In genomic region chr12:123278150-123278627, GRCh38 we compare ENCODE assay signal across 9 cellular contexts. TPM values are rescaled to one million over a fixed set of nuclear protein-coding genes. Genes with fewer than 3 reads are reported as not detected.
A peak's percentile ranks its signal among the peaks of the same experiment; 100 is the strongest.
DNase-seq lines count a peak whose midpoint lies in the region; ATAC-seq and TF ChIP-seq lines count a peak whose summit lies in the region.
"Had no signal": no experiment of that assay in that cellular context is flagged by ENCODE, and none has a peak within 500 bp of the region (broad histone marks: within the 10 kb centered on the region; RNA-seq: fewer than 3 reads in every experiment).

No MANE protein-coding gene starts in this region.

- H3K36me3 ChIP-seq in adrenal gland (replicated peaks in 1 of 2) = no peaks in the 10 kb centered on the region

- ATAC-seq in GM19372 (IDR thresholded peaks at IDR 0.05; ENCODE audit: low read depth, unreplicated experiment) = peak; percentile 70
- ATAC-seq in HG03378 (IDR thresholded peaks at IDR 0.05; ENCODE audit: unreplicated experiment) = peak; percentile 82

- 23 to 40% (median 35%) methylated on average over 2 of the region's 2 CpGs for WGBS in adrenal gland, 4 donors

- in situ Hi-C loops in G401 (cut with HindIII; ENCODE audit: low sequenced_read_pairs) = no loop called here

- H3K4me1 ChIP-seq in adrenal gland (replicated peaks in 1 of 2) = no peaks in the 10 kb centered on the region

- peak overlapping the region in 3 of 5 donors; percentile 54 to 78 (median 68) for H3K27ac ChIP-seq in adrenal gland

- intact Hi-C loops in adrenal gland (cut with DNase I) = no loop called here

- H3K27me3 ChIP-seq in adrenal gland = no peaks in the 10 kb centered on the region

- no peak overlapping the region for H3K4me3 ChIP-seq in adrenal gland

- H3K9me3 ChIP-seq in adrenal gland (replicated peaks in 1 of 3) = no peaks in the 10 kb centered on the region

- DNase-seq in CD1c-positive myeloid dendritic cell (ENCODE audit: extremely low spot score) (peak; percentile 93), adrenal gland (peak in 1 of 7 donors; percentile 51), G401 (ENCODE audit: low spot score) (no peak), NCI-H2171 (lab: John Stamatoyannopoulos, UW) (no peak), AG08395 (ENCODE audit: low spot score) (no peak), HuH-7.5 (ENCODE audit: low spot score) (no peak)
- DNase-seq: NCI-H187 treated with DMSO at 0.1 percent for 48 hours had no signal

- no peak for TF ChIP-seq POLR2A in adrenal gland (IDR thresholded peaks at IDR 0.05)

- no peak for TF ChIP-seq CTCF in adrenal gland (IDR thresholded peaks at IDR 0.05)

RNA-seq across cellular contexts. Expression of gene CDK2AP1, which starts 6.5 kb away (rescaled TPM):
- total RNA-seq in adrenal gland = 100 to 1,000 TPM in 3 of 8 donors, 10 to 100 TPM in 5; 69.9 to 130 (median 91.5) TPM
- polyA plus RNA-seq in adrenal gland = 100 to 1,000 TPM; 139 to 202 (median 196) TPM
- 132 and 223 TPM in 2 replicates for total RNA-seq in G401 (2014; rRNA removed; shearing (Covaris generic))

RNA-seq across cellular contexts. Expression of gene MTRFR, which starts 45.0 kb away (rescaled TPM):
- 10 to 100 TPM; 12.2 to 18.6 (median 13.7) TPM for total RNA-seq in adrenal gland
- 10 to 100 TPM; 15.8 to 23.3 (median 20.1) TPM for polyA plus RNA-seq in adrenal gland
- total RNA-seq in G401 (2014; rRNA removed; shearing (Covaris generic)) = 13.5 and 17.5 TPM in 2 replicates

RNA-seq across cellular contexts. Expression of gene MPHOSPH9, which starts 45.2 kb away (rescaled TPM):
- 10 to 100 TPM; 20.4 to 61.7 (median 26.7) TPM for total RNA-seq in adrenal gland
- 10 to 100 TPM; 11.7 to 16.5 (median 16.2) TPM for polyA plus RNA-seq in adrenal gland
- total RNA-seq in G401 (2014; rRNA removed; shearing (Covaris generic)) = 43.2 and 52.6 TPM in 2 replicates
